ENCODE assay signal across 19 cellular contexts in genomic region chr9:135535631-135536030, GRCh38. TPM values are rescaled to one million over a fixed set of nuclear protein-coding genes. Genes with fewer than 3 reads are reported as not detected.
"Had no signal": no experiment of that assay in that cellular context is flagged by ENCODE, and none has a peak within 500 bp of the region (broad histone marks: within the 10 kb centered on the region; RNA-seq: fewer than 3 reads in every experiment).

No MANE protein-coding gene starts in this region.

RNA-seq across cellular contexts. Expression of gene OBP2A, which starts 10.3 kb away (rescaled TPM):
- total RNA-seq: activated CD4-positive, alpha-beta T cell treated with anti-CD3 and anti-CD28 coated beads, Interleukin-2, amount 10 ng/mL, durations not matched to agents 7 days and 5 days; activated CD8-positive, alpha-beta T cell treated with anti-CD3 and anti-CD28 coated beads for 36 hours; activated T-cell treated with anti-CD3 and anti-CD28 coated beads, Interleukin-2, amount 50 U/mL, for 4 hours; activated T-helper 17 cell treated with anti-CD3 and anti-CD28 coated beads, Interleukin-2, amount 50 U/mL, for 72 hours; aorta; body of pancreas; cardiac muscle cell; dermis blood vessel endothelial cell; endothelial cell of umbilical vein; esophagus squamous epithelium; fibroblast of lung; fibroblast of villous mesenchyme; gastroesophageal sphincter; glomerular endothelial cell; T-cell; T-helper 2 cell treated with Interferon-gamma antibody and Interleukin-4, amounts not matched to agents 100 ng/mL and 5 ng/mL, for 36 hours; WTC11 had no signal
- polyA plus RNA-seq: adipose tissue, aorta, cardiac muscle cell, endothelial cell of umbilical vein, esophagus, fibroblast of lung had no signal

RNA-seq across cellular contexts. Expression of gene LCN1, which starts 14.4 kb away (rescaled TPM):
- total RNA-seq: activated CD4-positive, alpha-beta T cell treated with anti-CD3 and anti-CD28 coated beads, Interleukin-2, amount 10 ng/mL, durations not matched to agents 7 days and 5 days; activated CD8-positive, alpha-beta T cell treated with anti-CD3 and anti-CD28 coated beads for 36 hours; activated T-cell treated with anti-CD3 and anti-CD28 coated beads, Interleukin-2, amount 50 U/mL, for 4 hours; activated T-helper 17 cell treated with anti-CD3 and anti-CD28 coated beads, Interleukin-2, amount 50 U/mL, for 72 hours; body of pancreas; cardiac muscle cell; dermis blood vessel endothelial cell; endothelial cell of umbilical vein; esophagus squamous epithelium; fibroblast of lung; fibroblast of villous mesenchyme; gastroesophageal sphincter; glomerular endothelial cell; T-cell; T-helper 2 cell treated with Interferon-gamma antibody and Interleukin-4, amounts not matched to agents 100 ng/mL and 5 ng/mL, for 36 hours; WTC11 had no signal
- polyA plus RNA-seq: adipose tissue, aorta, endothelial cell of umbilical vein, esophagus, fibroblast of lung had no signal

RNA-seq across cellular contexts. Expression of gene PAEP, which starts 25.9 kb away (rescaled TPM):
- total RNA-seq: activated CD4-positive, alpha-beta T cell treated with anti-CD3 and anti-CD28 coated beads, Interleukin-2, amount 10 ng/mL, durations not matched to agents 7 days and 5 days; activated CD8-positive, alpha-beta T cell treated with anti-CD3 and anti-CD28 coated beads for 36 hours; activated T-cell treated with anti-CD3 and anti-CD28 coated beads, Interleukin-2, amount 50 U/mL, for 4 hours; activated T-helper 17 cell treated with anti-CD3 and anti-CD28 coated beads, Interleukin-2, amount 50 U/mL, for 72 hours; aorta; body of pancreas; cardiac muscle cell; dermis blood vessel endothelial cell; endothelial cell of umbilical vein; esophagus squamous epithelium; fibroblast of lung; fibroblast of villous mesenchyme; gastroesophageal sphincter; glomerular endothelial cell; T-cell; T-helper 2 cell treated with Interferon-gamma antibody and Interleukin-4, amounts not matched to agents 100 ng/mL and 5 ng/mL, for 36 hours; WTC11 had no signal
- polyA plus RNA-seq: adipose tissue, aorta, cardiac muscle cell, endothelial cell of umbilical vein, esophagus, fibroblast of lung had no signal
